In the genomic region with DNA sequence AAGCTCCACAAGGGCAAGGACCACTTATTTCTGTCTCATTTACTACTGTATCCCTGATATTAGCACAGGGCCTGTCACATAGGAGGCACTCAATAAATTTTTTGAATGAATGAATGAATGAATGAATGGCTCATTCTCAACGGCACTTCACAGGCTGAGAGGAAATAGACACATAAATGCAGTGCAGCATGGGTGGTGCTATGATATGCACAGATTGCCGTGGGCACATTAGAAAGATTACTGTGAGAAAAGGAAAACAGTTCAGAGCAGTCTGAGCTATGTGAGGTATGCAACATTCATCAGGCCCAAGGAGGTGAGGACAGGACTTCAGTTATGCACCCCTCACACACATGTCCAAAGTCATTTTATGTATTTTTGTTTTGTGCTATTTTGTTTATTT, we compare ENCODE assay signal across 3 cellular contexts.
TF ChIP-seq lines count a peak whose summit lies in the region.

No MANE protein-coding gene starts in this region.

TF ChIP-seq in SK-N-SH treated with all-trans-retinoic acid at 6 μM for 48 hours, 23 proteins besides CTCF, POLR2A, EP300 and RAD21:
- no peak for TF ChIP-seq OSR1 (CRISPR knock-in tag; IDR thresholded peaks at IDR 0.05)
- no peak for TF ChIP-seq ZNF8 (CRISPR knock-in tag; IDR thresholded peaks at IDR 0.05)
- TF ChIP-seq, protein P1, sequence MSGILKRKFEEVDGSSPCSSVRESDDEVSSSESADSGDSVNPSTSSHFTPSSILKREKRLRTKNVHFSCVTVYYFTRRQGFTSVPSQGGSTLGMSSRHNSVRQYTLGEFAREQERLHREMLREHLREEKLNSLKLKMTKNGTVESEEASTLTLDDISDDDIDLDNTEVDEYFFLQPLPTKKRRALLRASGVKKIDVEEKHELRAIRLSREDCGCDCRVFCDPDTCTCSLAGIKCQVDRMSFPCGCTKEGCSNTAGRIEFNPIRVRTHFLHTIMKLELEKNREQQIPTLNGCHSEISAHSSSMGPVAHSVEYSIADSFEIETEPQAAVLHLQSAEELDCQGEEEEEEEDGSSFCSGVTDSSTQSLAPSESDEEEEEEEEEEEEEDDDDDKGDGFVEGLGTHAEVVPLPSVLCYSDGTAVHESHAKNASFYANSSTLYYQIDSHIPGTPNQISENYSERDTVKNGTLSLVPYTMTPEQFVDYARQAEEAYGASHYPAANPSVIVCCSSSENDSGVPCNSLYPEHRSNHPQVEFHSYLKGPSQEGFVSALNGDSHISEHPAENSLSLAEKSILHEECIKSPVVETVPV (CRISPR knock-in tag; IDR thresholded peaks at IDR 0.05) = no peak
- TF ChIP-seq PPARA (CRISPR knock-in tag; IDR thresholded peaks at IDR 0.05; ENCODE audit: borderline replicate concordance) = no peak
- TF ChIP-seq ESRRG (CRISPR knock-in tag; IDR thresholded peaks at IDR 0.05) = no peak
- no peak for TF ChIP-seq ZFP30 (CRISPR knock-in tag; IDR thresholded peaks at IDR 0.05)
- TF ChIP-seq ARNTL (CRISPR knock-in tag; IDR thresholded peaks at IDR 0.05; ENCODE audit: borderline replicate concordance, low read depth) = no peak
- TF ChIP-seq ZFP3 (CRISPR knock-in tag; IDR thresholded peaks at IDR 0.05) = no peak
- no peak for TF ChIP-seq TCF4 (CRISPR knock-in tag; IDR thresholded peaks at IDR 0.05; ENCODE audit: borderline replicate concordance)
- TF ChIP-seq, protein P2, sequence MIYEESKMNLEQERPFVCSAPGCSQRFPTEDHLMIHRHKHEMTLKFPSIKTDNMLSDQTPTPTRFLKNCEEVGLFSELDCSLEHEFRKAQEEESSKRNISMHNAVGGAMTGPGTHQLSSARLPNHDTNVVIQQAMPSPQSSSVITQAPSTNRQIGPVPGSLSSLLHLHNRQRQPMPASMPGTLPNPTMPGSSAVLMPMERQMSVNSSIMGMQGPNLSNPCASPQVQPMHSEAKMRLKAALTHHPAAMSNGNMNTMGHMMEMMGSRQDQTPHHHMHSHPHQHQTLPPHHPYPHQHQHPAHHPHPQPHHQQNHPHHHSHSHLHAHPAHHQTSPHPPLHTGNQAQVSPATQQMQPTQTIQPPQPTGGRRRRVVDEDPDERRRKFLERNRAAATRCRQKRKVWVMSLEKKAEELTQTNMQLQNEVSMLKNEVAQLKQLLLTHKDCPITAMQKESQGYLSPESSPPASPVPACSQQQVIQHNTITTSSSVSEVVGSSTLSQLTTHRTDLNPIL (CRISPR knock-in tag; IDR thresholded peaks at IDR 0.05; ENCODE audit: low read depth) = no peak
- no peak for TF ChIP-seq RARB (CRISPR knock-in tag; IDR thresholded peaks at IDR 0.05)
TF ChIP-seq in SK-N-SH treated with all-trans-retinoic acid at 6 μM for 48 hours: peak in this region for 0.

TF ChIP-seq in SK-N-SH, 30 proteins besides CTCF, POLR2A, EP300 and RAD21:
- TF ChIP-seq RFX5 (IDR thresholded peaks at IDR 0.05; ENCODE audit: low read length) = no peak

TF ChIP-seq in K562, 482 proteins besides CTCF, POLR2A, EP300 and RAD21:
- TF ChIP-seq, protein P3, sequence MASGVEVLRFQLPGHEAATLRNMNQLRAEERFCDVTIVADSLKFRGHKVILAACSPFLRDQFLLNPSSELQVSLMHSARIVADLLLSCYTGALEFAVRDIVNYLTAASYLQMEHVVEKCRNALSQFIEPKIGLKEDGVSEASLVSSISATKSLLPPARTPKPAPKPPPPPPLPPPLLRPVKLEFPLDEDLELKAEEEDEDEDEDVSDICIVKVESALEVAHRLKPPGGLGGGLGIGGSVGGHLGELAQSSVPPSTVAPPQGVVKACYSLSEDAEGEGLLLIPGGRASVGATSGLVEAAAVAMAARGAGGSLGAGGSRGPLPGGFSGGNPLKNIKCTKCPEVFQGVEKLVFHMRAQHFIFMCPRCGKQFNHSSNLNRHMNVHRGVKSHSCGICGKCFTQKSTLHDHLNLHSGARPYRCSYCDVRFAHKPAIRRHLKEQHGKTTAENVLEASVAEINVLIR (CRISPR knock-in tag; IDR thresholded peaks at IDR 0.05) = no peak
- TF ChIP-seq ZNF24 (IDR thresholded peaks at IDR 0.05) = peak; percentile 65; the same call in 1 of the 2 replicates
TF ChIP-seq in K562: peak in this region for 1.
